In the genomic region with DNA sequence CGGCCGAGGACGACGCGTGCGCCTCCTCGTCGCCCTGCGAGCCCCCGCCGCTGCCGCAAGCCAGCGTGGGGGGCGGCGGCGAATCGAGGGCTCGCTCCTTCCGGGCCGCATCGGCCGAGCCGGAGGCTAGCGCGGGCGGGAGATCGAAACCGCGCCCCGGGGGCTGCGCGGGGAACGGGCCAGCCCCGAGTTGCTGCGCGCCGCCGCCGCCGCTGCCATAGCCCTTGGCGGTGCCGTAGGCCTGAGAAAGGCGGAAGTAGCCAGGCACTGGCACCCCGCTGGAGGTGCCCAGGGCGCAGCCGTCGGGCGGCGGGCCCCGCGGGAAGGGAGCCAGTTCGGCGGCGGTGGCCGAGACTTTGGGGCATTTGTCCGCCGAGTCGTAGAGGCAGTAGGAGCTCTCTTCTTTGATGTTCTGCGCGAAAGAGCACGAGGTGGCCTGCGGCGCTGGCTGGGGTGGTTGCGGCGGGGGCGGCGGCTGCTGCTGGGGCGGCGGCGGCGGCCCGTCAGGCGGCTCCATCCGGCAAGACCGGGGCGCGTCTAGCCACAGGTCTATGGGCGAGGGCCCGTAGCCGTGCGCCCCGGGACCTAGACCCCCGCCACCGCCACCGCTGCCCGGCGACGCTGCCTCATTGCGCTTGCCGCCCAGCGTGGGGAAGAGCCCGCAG, we compare ENCODE assay signal across 8 cellular contexts. TPM values are rescaled to one million over a fixed set of nuclear protein-coding genes. Genes with fewer than 3 reads are reported as not detected.
DNase-seq lines count a peak whose midpoint lies in the region; ATAC-seq and TF ChIP-seq lines count a peak whose summit lies in the region.

No MANE protein-coding gene starts in this region.

- peak overlapping the region; percentile 23 for H3K4me3 ChIP-seq in astrocyte of the spinal cord (ENCODE audit: low read depth, low read length)
- peak overlapping the region; percentile 26 for H3K4me3 ChIP-seq in mesodermal cell (ENCODE audit: extremely low read depth, insufficient read depth, low read length, poor library complexity, severe bottlenecking)
- H3K4me3 ChIP-seq in uterus, result peak overlapping the region; percentile 58 to 66

- no peaks in the 10 kb centered on the region for H3K9me3 ChIP-seq in mesodermal cell (ENCODE audit: control insufficient read depth, low read length)
- no peaks in the 10 kb centered on the region for H3K9me3 ChIP-seq in uterus

- H3K9me3 Mint-ChIP-seq in IgD-negative memory B cell, result peaks cover 0 to 8% (median 0%) of the 10 kb centered on the region in 3 donors

- no peaks in the 10 kb centered on the region for H3K27me3 ChIP-seq in uterus

- TF ChIP-seq CTCF in astrocyte of the spinal cord (IDR thresholded peaks at IDR 0.05; ENCODE audit: low read depth, low read length) (no peak), uterus (IDR thresholded peaks at IDR 0.05) (no peak)

- peak overlapping the region in 2 of 4 donors; percentile 54 to 68 for H3K4me3 Mint-ChIP-seq in IgD-negative memory B cell

- 1% methylated on average over 45 to 79 of the region's 92 CpGs for WGBS in mesodermal cell (ENCODE audit: insufficient coverage in 2 of 2), 2 experiments

- peaks cover 2% of the 10 kb centered on the region for H3K36me3 Mint-ChIP-seq in IgD-negative memory B cell

- H3K4me1 ChIP-seq in mesodermal cell (ENCODE audit: control insufficient read depth, insufficient read depth, low read length, poor library complexity, severe bottlenecking) (peaks cover 3% of the 10 kb centered on the region), uterus (no peaks in the 10 kb centered on the region)

- H3K36me3 ChIP-seq in mesodermal cell (ENCODE audit: control insufficient read depth, insufficient read depth, low read length), result no peaks in the 10 kb centered on the region
- no peaks in the 10 kb centered on the region for H3K36me3 ChIP-seq in uterus

- peak overlapping the region in 2 of 3 donors; percentile 92 to 98 for H3K27ac Mint-ChIP-seq in IgD-negative memory B cell

- TF ChIP-seq POLR2A in uterus (IDR thresholded peaks at IDR 0.05), result no peak

- peaks cover 40% of the 10 kb centered on the region for H3K27me3 Mint-ChIP-seq in IgD-negative memory B cell

- ATAC-seq in HG02571 (IDR thresholded peaks at IDR 0.05; ENCODE audit: unreplicated experiment), result no peak

- H3K27ac ChIP-seq in mesodermal cell (ENCODE audit: low read depth, low read length, severe bottlenecking) (no peak overlapping the region), uterus (peak overlapping the region; percentile 94 to 96)

- in situ Hi-C loops in Caki2 (cut with HindIII; ENCODE audit: low pct_unique_long_range_greater_than_20kb, low sequenced_read_pairs) (no loop called here), astrocyte of the spinal cord (cut with HindIII; ENCODE audit: low sequenced_read_pairs) (loop anchor here (25.0 kb wide), 1 partner anchor 786 kb away; no protein-coding TSS in a partner anchor)

- peaks cover 7 to 20% (median 10%) of the 10 kb centered on the region in 3 donors for H3K4me1 Mint-ChIP-seq in IgD-negative memory B cell

- peak; percentile 65 for DNase-seq in Caki2 (ENCODE audit: low read depth)
- no peak for DNase-seq in astrocyte of the spinal cord (ENCODE audit: low read depth, low spot score)
- DNase-seq in uterus, result peak; percentile 28 to 45
- DNase-seq in hepatic stellate cell (ENCODE audit: low spot score), result no peak
- DNase-seq in foreskin melanocyte, result no peak

- intact Hi-C loops in uterus (cut with DNase I; ENCODE audit: low total_unique reads), result no loop called here

RNA-seq across cellular contexts. Expression of a gene that starts 0.6 kb away (rescaled TPM):
- total RNA-seq in Caki2 (2014; rRNA removed; shearing (Covaris generic); ENCODE audit: low replicate concordance), result 22.1 and 31.5 TPM in 2 replicates
- 0.70 TPM for polyA plus RNA-seq in IgD-negative memory B cell
- polyA plus RNA-seq in mesodermal cell (2013, experiment 1 of 2), result 5.6 TPM
- polyA plus RNA-seq in mesodermal cell (2013, experiment 2 of 2), result 6.2 TPM
- 100 to 1,000 TPM in 1 of 4 donors, 10 to 100 TPM in 3; 50.0 to 114 (median 69.0) TPM for total RNA-seq in uterus

RNA-seq across cellular contexts. Expression of a gene that starts 8.2 kb away (rescaled TPM):
- 46.9 and 62.2 TPM in 2 replicates for total RNA-seq in Caki2 (2014; rRNA removed; shearing (Covaris generic); ENCODE audit: low replicate concordance)
- polyA plus RNA-seq in IgD-negative memory B cell, result 0.20 TPM
- polyA plus RNA-seq in mesodermal cell (2013, experiment 1 of 2), result 11.6 TPM
- 11.2 TPM for polyA plus RNA-seq in mesodermal cell (2013, experiment 2 of 2)
- 10 to 100 TPM in 3 of 4 donors, 1 to 10 TPM in 1; 2.3 to 26.4 (median 22.4) TPM for total RNA-seq in uterus

RNA-seq across cellular contexts. Expression of a gene that starts 11.5 kb away (rescaled TPM):
- not detected in 2 replicates for total RNA-seq in Caki2 (2014; rRNA removed; shearing (Covaris generic); ENCODE audit: low replicate concordance)
- polyA plus RNA-seq in IgD-negative memory B cell, result not detected
- 2.0 TPM for polyA plus RNA-seq in mesodermal cell (2013, experiment 1 of 2)
- polyA plus RNA-seq in mesodermal cell (2013, experiment 2 of 2), result 1.8 TPM
- total RNA-seq in uterus, result 10 to 100 TPM; 32.4 to 82.0 (median 57.8) TPM

RNA-seq across cellular contexts. Expression of a gene that starts 17.1 kb away (rescaled TPM):
- 5.1 TPM in 1 of 2 replicates, not detected in the other for total RNA-seq in Caki2 (2014; rRNA removed; shearing (Covaris generic); ENCODE audit: low replicate concordance)
- 1.0 TPM for polyA plus RNA-seq in IgD-negative memory B cell
- 2.8 TPM for polyA plus RNA-seq in mesodermal cell (2013, experiment 1 of 2)
- 3.2 TPM for polyA plus RNA-seq in mesodermal cell (2013, experiment 2 of 2)
- 1 to 10 TPM in 3 of 4 donors, under 1 TPM in 1; 0.26 to 9.1 (median 5.2) TPM for total RNA-seq in uterus

RNA-seq across cellular contexts. Expression of a gene that starts 21.2 kb away (rescaled TPM):
- 3.3 and 32.9 TPM in 2 replicates for total RNA-seq in Caki2 (2014; rRNA removed; shearing (Covaris generic); ENCODE audit: low replicate concordance)
- not detected for polyA plus RNA-seq in IgD-negative memory B cell
- polyA plus RNA-seq in mesodermal cell (2013, experiment 1 of 2), result 7.0 TPM
- polyA plus RNA-seq in mesodermal cell (2013, experiment 2 of 2), result 5.9 TPM
- total RNA-seq in uterus, result 10 to 100 TPM in 2 of 4 donors, 1 to 10 TPM in 2; 1.0 to 34.5 (median 19.0) TPM

Comparison
In these comparisons a context has a peak if more than half of its experiments do, and no peak if none do; other contexts are left out.
1. DNase-seq: peak in Caki2 (single experiment) and uterus (2 of 2); none in astrocyte of the spinal cord (single experiment), hepatic stellate cell (single experiment) and foreskin melanocyte (single experiment).
2. RNA of a gene that starts 11.5 kb away (total RNA-seq): 32.4 to 82.0 TPM in uterus; not detected in Caki2; every median in the first group is over 10 times any median in the second.
3. Peak in every context shown above with its lines, with median percentiles within 50 percentile points of each other: H3K4me3 ChIP-seq.